In the genomic region with DNA sequence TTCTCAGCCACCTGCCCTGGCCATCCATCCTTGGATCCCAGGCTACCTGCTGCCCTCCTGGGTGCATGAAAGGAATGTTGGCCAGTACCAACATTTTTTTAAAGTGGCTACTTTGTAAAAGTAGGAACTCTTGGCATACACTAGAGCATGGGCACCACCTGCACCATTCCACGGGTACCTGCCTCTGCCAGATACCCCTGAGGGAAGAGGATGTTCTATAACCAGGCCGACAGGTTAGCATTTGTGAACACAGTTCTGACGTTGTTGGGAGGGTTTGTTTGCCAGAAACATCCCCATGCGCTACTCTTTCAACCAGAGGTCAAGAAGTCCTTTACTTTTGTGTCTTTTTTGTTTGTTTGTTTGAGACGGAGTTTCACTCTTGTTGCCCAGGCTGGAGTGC, we compare ENCODE assay signal across 19 cellular contexts. TPM values are rescaled to one million over a fixed set of nuclear protein-coding genes. Genes with fewer than 3 reads are reported as not detected.
DNase-seq lines count a peak whose midpoint lies in the region; ATAC-seq and TF ChIP-seq lines count a peak whose summit lies in the region.
"Had no signal": no experiment of that assay in that cellular context is flagged by ENCODE, and none has a peak within 500 bp of the region (broad histone marks: within the 10 kb centered on the region; RNA-seq: fewer than 3 reads in every experiment).

No MANE protein-coding gene starts in this region.

- no peak overlapping the region for H3K9ac ChIP-seq in PC-3 (ENCODE audit: low read length)

- peaks cover 0 to 5% (median 2%) of the 10 kb centered on the region in 3 donors for H3K27me3 Mint-ChIP-seq in immature natural killer cell (ENCODE audit: low read depth in 3 of 3)
- H3K27me3 Mint-ChIP-seq: activated CD4-positive, alpha-beta T cell treated with anti-CD3 and anti-CD28 coated beads for 36 hours; CD4-positive, alpha-beta T cell had no signal

- no peak overlapping the region for H3K4me3 ChIP-seq in PC-3 (ENCODE audit: low read length)
- H3K4me3 ChIP-seq in osteoblast (ENCODE audit: insufficient read depth, low read length), result no peak overlapping the region
- no peak overlapping the region for H3K4me3 ChIP-seq in upper lobe of left lung
- H3K4me3 ChIP-seq: adrenal gland, HAP-1, SK-N-MC had no signal

- H3K27ac ChIP-seq in PC-3 (ENCODE audit: low read length) (0 out of 2 replicates have a peak overlapping the region, but pooled peaks have one; percentile 2), cingulate gyrus (ENCODE audit: low read depth, low read length) (peak overlapping the region; percentile 10), osteoblast (ENCODE audit: low read depth, low read length) (peak overlapping the region; percentile 15), upper lobe of left lung (peak overlapping the region in 3 of 4 donors; percentile 75 to 79 (median 78))
- H3K27ac ChIP-seq: SK-N-MC had no signal

- no peaks in the 10 kb centered on the region for H3K9me2 ChIP-seq in PC-3 (replicated peaks; ENCODE audit: low read length)

- H3K27me3 ChIP-seq in PC-3 (ENCODE audit: low read length) (no peaks in the 10 kb centered on the region), osteoblast (ENCODE audit: insufficient read depth, low read length) (no peaks in the 10 kb centered on the region), upper lobe of left lung (no peaks in the 10 kb centered on the region)
- H3K27me3 ChIP-seq: adrenal gland had no signal

- H2AFZ ChIP-seq in PC-3 (ENCODE audit: low read length) (no peak overlapping the region), osteoblast (ENCODE audit: low read length) (no peak overlapping the region)

- H4K20me1 ChIP-seq in PC-3 (ENCODE audit: low read length) (no peaks in the 10 kb centered on the region), osteoblast (ENCODE audit: insufficient read depth, low read length) (no peaks in the 10 kb centered on the region)

- TF ChIP-seq CTCF in PC-3 (conservative IDR thresholded peaks at IDR 0.05; ENCODE audit: low read depth, low read length), result no peak
- no peak for TF ChIP-seq CTCF in osteoblast (IDR thresholded peaks at IDR 0.05; ENCODE audit: extremely low read depth, low read depth, low read length)
- no peak for TF ChIP-seq CTCF in upper lobe of left lung (IDR thresholded peaks at IDR 0.05)

- POLR2A ChIA-PET in PC-3 (lab: Charles Lee; ENCODE audit: unreplicated experiment), result no interaction called here

- H3K4me1 ChIP-seq in PC-3 (ENCODE audit: insufficient read depth, low read length) (peaks cover 21% of the 10 kb centered on the region), osteoblast (ENCODE audit: insufficient read depth, low read length) (peaks cover 42% of the 10 kb centered on the region), upper lobe of left lung (peaks cover 37 to 48% (median 40%) of the 10 kb centered on the region in 4 donors)
- H3K4me1 ChIP-seq: HAP-1 had no signal

- peak overlapping the region in 2 of 6 donors; percentile 22 to 52 for H3K27ac Mint-ChIP-seq in immature natural killer cell
- H3K27ac Mint-ChIP-seq: activated CD4-positive, alpha-beta T cell treated with anti-CD3 and anti-CD28 coated beads for 36 hours; CD4-positive, alpha-beta T cell; T-helper 1 cell treated with Interleukin-12 subunit alpha and Interleukin-12 subunit beta and Interleukin-4 antibody, amounts not matched to agents 30 μg/mL and 1 μg/mL, for 36 hours had no signal

- H3K9me3 Mint-ChIP-seq in immature natural killer cell, result no peaks in the 10 kb centered on the region
- H3K9me3 Mint-ChIP-seq: activated T-cell treated with anti-CD3 and anti-CD28 coated beads, Interleukin-2, amount 50 U/mL, for 4 hours; CD4-positive, alpha-beta T cell; T-helper 1 cell treated with Interleukin-12 subunit alpha and Interleukin-12 subunit beta and Interleukin-4 antibody, amounts not matched to agents 30 μg/mL and 1 μg/mL, for 36 hours had no signal

- CTCF ChIA-PET in PC-3 (lab: Charles Lee), result no interaction called here

- H3K36me3 ChIP-seq in PC-3 (ENCODE audit: low read depth, low read length) (peaks cover 14% of the 10 kb centered on the region; the same call in 1 of the 2 replicates), osteoblast (ENCODE audit: insufficient read depth, low read length) (peaks cover 10% of the 10 kb centered on the region), upper lobe of left lung (peaks cover 0 to 57% (median 13%) of the 10 kb centered on the region in 4 donors)
- H3K36me3 ChIP-seq: HAP-1 had no signal

- intact Hi-C loops in PC-3 (cut with micrococcal nuclease), result no loop called here

- H3K9me3 ChIP-seq in PC-3 (ENCODE audit: low read length) (no peaks in the 10 kb centered on the region), osteoblast (ENCODE audit: low read depth, low read length) (no peaks in the 10 kb centered on the region), upper lobe of left lung (no peaks in the 10 kb centered on the region)
- H3K9me3 ChIP-seq: adrenal gland, HAP-1 had no signal

- no peaks in the 10 kb centered on the region for H3K79me2 ChIP-seq in PC-3 (ENCODE audit: low read length)
- H3K79me2 ChIP-seq in osteoblast (ENCODE audit: insufficient read depth, low read length), result peaks cover 14% of the 10 kb centered on the region

- H3K4me2 ChIP-seq in PC-3 (ENCODE audit: low read length) (no peak overlapping the region), osteoblast (ENCODE audit: insufficient read depth, low read length) (no peak overlapping the region)

- no peaks in the 10 kb centered on the region for H3F3A ChIP-seq in PC-3 (ENCODE audit: low read length, unreplicated experiment)

- 80% methylated on average over 5 of the region's 5 CpGs for whole genome bisulfite sequencing in upper lobe of left lung, 2 donors

- no peak overlapping the region for H3K4me3 Mint-ChIP-seq in immature natural killer cell
- H3K4me3 Mint-ChIP-seq: activated CD4-positive, alpha-beta T cell treated with anti-CD3 and anti-CD28 coated beads for 36 hours; activated T-cell treated with anti-CD3 and anti-CD28 coated beads, Interleukin-2, amount 50 U/mL, for 4 hours; CD4-positive, alpha-beta T cell; T-helper 1 cell treated with Interleukin-12 subunit alpha and Interleukin-12 subunit beta and Interleukin-4 antibody, amounts not matched to agents 30 μg/mL and 1 μg/mL, for 36 hours had no signal

- TF ChIP-seq EP300 in upper lobe of left lung (IDR thresholded peaks at IDR 0.05), result no peak

- DNase-seq in PC-3 (peak; percentile 33), osteoblast (ENCODE audit: insufficient read length, low spot score, missing footprints) (no peak), upper lobe of left lung (no peak), immature natural killer cell (no peak)
- DNase-seq: activated CD4-positive, alpha-beta T cell treated with anti-CD3 and anti-CD28 coated beads for 36 hours; activated naive CD4-positive, alpha-beta T cell treated with Interleukin-2 at 50 U/mL for 16 hours; activated T-cell treated with anti-CD3 and anti-CD28 coated beads, Interleukin-2, amount 50 U/mL, for 4 hours; adrenal gland; CD4-positive, alpha-beta T cell; left ventricle myocardium superior; NCI-H1048; NCI-H187; NCI-H526 treated with DMSO at 0.1 percent for 48 hours had no signal

- H3K4me1 Mint-ChIP-seq in immature natural killer cell, result peaks cover 0 to 3% of the 10 kb centered on the region in 2 donors
- H3K4me1 Mint-ChIP-seq: activated CD4-positive, alpha-beta T cell treated with anti-CD3 and anti-CD28 coated beads for 36 hours had no signal

- BruUV-seq in PC-3 (replicated peaks; lab: Mats Ljungman, UMichigan), result no TSS peak

- ATAC-seq in PC-3 (no peak), upper lobe of left lung (ENCODE audit: low FRiP score in 2 of 2) (no peak), GM21381 (IDR thresholded peaks at IDR 0.05; ENCODE audit: unreplicated experiment) (no peak), GM19328 (IDR thresholded peaks at IDR 0.05; ENCODE audit: unreplicated experiment) (no peak)
- ATAC-seq: activated CD4-positive, alpha-beta T cell treated with anti-CD3 and anti-CD28 coated beads for 36 hours; activated T-cell treated with anti-CD3 and anti-CD28 coated beads, Interleukin-2, amount 50 U/mL, for 4 hours had no signal

- H3K36me3 Mint-ChIP-seq in immature natural killer cell, result peaks cover 11 to 26% (median 22%) of the 10 kb centered on the region in 3 donors

- no peak for TF ChIP-seq POLR2A in upper lobe of left lung (IDR thresholded peaks at IDR 0.05)

RNA-seq across cellular contexts. Expression of a gene that starts 43.0 kb away (rescaled TPM):
- total RNA-seq in PC-3 (2014; rRNA removed) (16.1 and 17.5 TPM in 2 replicates), osteoblast (5.0 and 8.0 TPM in 2 replicates), upper lobe of left lung (10 to 100 TPM; 40.2 to 75.6 (median 55.7) TPM)
- 10 to 100 TPM in 2 of 3 donors, 1 to 10 TPM in 1; 9.0 to 33.8 (median 20.0) TPM for polyA plus RNA-seq in immature natural killer cell

Comparison
In these comparisons a context has a peak if more than half of its experiments do, and no peak if none do; other contexts are left out.
1. H3K27ac ChIP-seq: peak in every context shown above with its lines; median percentile 78 in upper lobe of left lung; 15 in osteoblast; 10 in cingulate gyrus; 2 in PC-3.